In genomic region chr2:47226124-47227040, GRCh38 we compare ENCODE assay signal across 10 cellular contexts. TPM values are rescaled to one million over a fixed set of nuclear protein-coding genes. Genes with fewer than 3 reads are reported as not detected.
DNase-seq lines count a peak whose midpoint lies in the region; ATAC-seq, FAIRE-seq and TF ChIP-seq lines count a peak whose summit lies in the region.
"Had no signal": no experiment of that assay in that cellular context is flagged by ENCODE, and none has a peak within 500 bp of the region (broad histone marks: within the 10 kb centered on the region; RNA-seq: fewer than 3 reads in every experiment).

No MANE protein-coding gene starts in this region.

- in situ Hi-C loops in GM13977 (cut with MboI; ENCODE audit: low pct_unique_long_range_greater_than_20kb, low sequenced_read_pairs, unreplicated experiment): no loop called here

- H3K9me3 ChIP-seq in pancreas: no peaks in the 10 kb centered on the region

- no peak for DNase-seq in GM12891 (ENCODE audit: insufficient read length, low spot score)
- DNase-seq in NCI-H2107 (lab: John Stamatoyannopoulos, UW): peak; percentile 24
- no peak for DNase-seq in pancreas
- DNase-seq in HT-29 (ENCODE audit: low spot score): no peak
- no peak for DNase-seq in GM13977 (ENCODE audit: low spot score)
- DNase-seq in SW 1271 (lab: John Stamatoyannopoulos, UW): no peak
- DNase-seq: activated naive CD4-positive, alpha-beta T cell treated with anti-CD3 and anti-CD28 coated beads, Interleukin-2, amount 10 ng/mL, durations not matched to agents 7 days and 5 days had no signal

- TF ChIP-seq POLR2A in GM12891 (IDR thresholded peaks at IDR 0.05; ENCODE audit: low read depth, low read length): no peak

- peak overlapping the region; percentile 43 to 69 (median 50) for H3K4me3 Mint-ChIP-seq in brain
- H3K4me3 Mint-ChIP-seq: activated naive CD4-positive, alpha-beta T cell treated with anti-CD3 and anti-CD28 coated beads, Interleukin-2, amount 10 ng/mL, durations not matched to agents 7 days and 5 days had no signal

- FAIRE-seq in GM12891 (lab: Jason Lieb, UNC) (no peak), pancreas (lab: Jason Lieb, UNC) (no peak)
- FAIRE-seq: TTC549 had no signal

- no peaks in the 10 kb centered on the region for H3K27me3 Mint-ChIP-seq in brain

- intact Hi-C loops in pancreas (cut with DNase I): no loop called here

- peak overlapping the region; percentile 74 to 99 (median 88) for H3K27ac Mint-ChIP-seq in brain
- H3K27ac Mint-ChIP-seq: activated naive CD4-positive, alpha-beta T cell treated with anti-CD3 and anti-CD28 coated beads, Interleukin-2, amount 10 ng/mL, durations not matched to agents 7 days and 5 days had no signal

- peak overlapping the region; percentile 16 to 68 (median 55) for H3K27ac ChIP-seq in pancreas

- H3K36me3 ChIP-seq in pancreas: no peaks in the 10 kb centered on the region

- 16 to 23% methylated on average over 7 of the region's 7 CpGs for WGBS in pancreas, 2 donors

- H3K27me3 ChIP-seq in pancreas: no peaks in the 10 kb centered on the region

- TF ChIP-seq CTCF in brain (conservative IDR thresholded peaks at IDR 0.05) (no peak), pancreas (IDR thresholded peaks at IDR 0.05) (no peak), GM13977 (IDR thresholded peaks at IDR 0.05; ENCODE audit: extremely low read depth, insufficient read depth, missing control alignments) (no peak)

- no peak overlapping the region for H3K4me3 ChIP-seq in pancreas

- ATAC-seq in pancreas (peak; percentile 55 to 74 (median 65)), GM18873 (IDR thresholded peaks at IDR 0.05; ENCODE audit: low FRiP score, unreplicated experiment) (no peak)

- peaks cover 89% of the 10 kb centered on the region for H3K4me1 Mint-ChIP-seq in brain
- H3K4me1 Mint-ChIP-seq: activated naive CD4-positive, alpha-beta T cell treated with anti-CD3 and anti-CD28 coated beads, Interleukin-2, amount 10 ng/mL, durations not matched to agents 7 days and 5 days had no signal

- H3K4me1 ChIP-seq in pancreas: peaks cover 15 to 24% (median 21%) of the 10 kb centered on the region in 3 donors

- no peaks in the 10 kb centered on the region for H3K9me3 Mint-ChIP-seq in brain
- H3K9me3 Mint-ChIP-seq: activated naive CD4-positive, alpha-beta T cell treated with anti-CD3 and anti-CD28 coated beads, Interleukin-2, amount 10 ng/mL, durations not matched to agents 7 days and 5 days had no signal

- H3K36me3 Mint-ChIP-seq in brain: peaks cover 4% of the 10 kb centered on the region
- H3K36me3 Mint-ChIP-seq: activated naive CD4-positive, alpha-beta T cell treated with anti-CD3 and anti-CD28 coated beads, Interleukin-2, amount 10 ng/mL, durations not matched to agents 7 days and 5 days had no signal

TF ChIP-seq in GM12891, 5 proteins besides CTCF, POLR2A, EP300 and RAD21:
- TF ChIP-seq POU2F2 (IDR thresholded peaks at IDR 0.05; ENCODE audit: low read depth, low read length) (no peak), SPI1 (IDR thresholded peaks at IDR 0.05; ENCODE audit: low read depth, low read length) (peak; percentile 14; the same call in 1 of the 2 replicates)
TF ChIP-seq in GM12891: peak in this region for 1.

RNA-seq across cellular contexts. Expression of gene CALM2, which starts 50.1 kb away (rescaled TPM):
- polyA plus RNA-seq in GM12891 (2012; ENCODE audit: low read depth, missing spikeins): 406 TPM
- polyA plus RNA-seq in brain (ENCODE audit: insufficient read depth, low read depth, low replicate concordance) (1,051 TPM), pancreas (100 to 1,000 TPM; 167 to 309 TPM)
- 100 to 1,000 TPM in 3 of 6 donors, 10 to 100 TPM in 3; 63.7 to 231 (median 107) TPM for total RNA-seq in pancreas
- total RNA-seq in HT-29 (2014; rRNA removed; shearing (Covaris generic)): 219 and 239 TPM in 2 replicates
